8 cellular contexts compared by ENCODE assay signal in genomic region chr11:15113381-15113780, GRCh38. TPM values are rescaled to one million over a fixed set of nuclear protein-coding genes. Genes with fewer than 3 reads are reported as not detected.
A peak's percentile ranks its signal among the peaks of the same experiment; 100 is the strongest.
DNase-seq lines count a peak whose midpoint lies in the region; ATAC-seq and TF ChIP-seq lines count a peak whose summit lies in the region.

No MANE protein-coding gene starts in this region.

- WGBS in right lobe of liver (ENCODE audit: insufficient coverage, low coverage, low lambda C conversion rate, missing lambda C conversion rate) = 68% methylated on average over 4 of the region's 5 CpGs

- H3K27ac Mint-ChIP-seq in nephron (peak overlapping the region in 1 of 3 experiments; percentile 40), HFFc6 (no peak overlapping the region)

- H3K36me3 ChIP-seq in right lobe of liver = no peaks in the 10 kb centered on the region

- H3K4me1 ChIP-seq in right lobe of liver = peaks cover 0 to 10% (median 0%) of the 10 kb centered on the region in 4 donors

- intact Hi-C loops in right lobe of liver (cut with DNase I) = no loop called here

- H3K4me3 ChIP-seq in right lobe of liver = no peak overlapping the region

- H3K27ac ChIP-seq in right lobe of liver = no peak overlapping the region

- peaks cover 5% of the 10 kb centered on the region for H3K4me1 Mint-ChIP-seq in nephron
- peaks cover 9% of the 10 kb centered on the region for H3K4me1 Mint-ChIP-seq in HFFc6 (ENCODE audit: low read depth)

- H3K36me3 Mint-ChIP-seq in nephron (ENCODE audit: low read depth) = no peaks in the 10 kb centered on the region
- H3K36me3 Mint-ChIP-seq in HFFc6 (ENCODE audit: low read depth) = no peaks in the 10 kb centered on the region

- DNase-seq in NOMO-1 treated with DMSO at 0.1 percent for 48 hours (lab: John Stamatoyannopoulos, UW; ENCODE audit: unreplicated experiment) (peak; percentile 80), right lobe of liver (no peak), amniotic stem cell (lab: John Stamatoyannopoulos, UW) (no peak), HFFc6 (no peak)
- DNase-seq in stimulated activated CD4-positive, alpha-beta T cell treated with anti-CD3 and anti-CD28 coated beads, Interleukin-12 subunit alpha, Interleukin-12 subunit beta, amount 100 ng/mL, for 4 hours = no peak

- H3K9me3 ChIP-seq in right lobe of liver = no peaks in the 10 kb centered on the region

- TF ChIP-seq CTCF in nephron (IDR thresholded peaks at IDR 0.05; ENCODE audit: unreplicated experiment in 3 of 3) (no peak), right lobe of liver (IDR thresholded peaks at IDR 0.05) (no peak), HFFc6 (IDR thresholded peaks at IDR 0.05) (no peak)

- no peaks in the 10 kb centered on the region for H3K27me3 ChIP-seq in right lobe of liver

- H3K4me3 Mint-ChIP-seq in nephron (peak overlapping the region; percentile 52 to 71 (median 69)), HFFc6 (no peak overlapping the region; the same call in 1 of the 2 replicates)

- H3K27me3 Mint-ChIP-seq in nephron (ENCODE audit: low read depth) (peaks cover 52% of the 10 kb centered on the region), HFFc6 (ENCODE audit: insufficient read depth) (peaks cover 2% of the 10 kb centered on the region)

- ATAC-seq in GM19035 (IDR thresholded peaks at IDR 0.05; ENCODE audit: unreplicated experiment) = peak; percentile 88
- ATAC-seq in HG02884 (IDR thresholded peaks at IDR 0.05; ENCODE audit: unreplicated experiment) = peak; percentile 88
- ATAC-seq in right lobe of liver = no peak

- no peak for TF ChIP-seq POLR2A in right lobe of liver (IDR thresholded peaks at IDR 0.05)

- H3K9me3 Mint-ChIP-seq in nephron = peaks cover 3% of the 10 kb centered on the region
- no peaks in the 10 kb centered on the region for H3K9me3 Mint-ChIP-seq in HFFc6

RNA-seq across cellular contexts. Expression of gene INSC, which starts 1.3 kb away (rescaled TPM):
- under 1 TPM in 3 of 6 experiments, not detected in 3; 0.15 to 0.44 (median 0.43) TPM for total RNA-seq in right lobe of liver
- total RNA-seq in HFFc6 (2021; fragmentation: NEBNext Ultra II Directional; extraction: Animal tissue kit (Norgen Biotek cat#: 25700)) = under 1 TPM; 0.08 to 0.43 (median 0.16) TPM

RNA-seq across cellular contexts. Expression of gene CALCB, which starts 40.0 kb away (rescaled TPM):
- total RNA-seq in right lobe of liver = under 1 TPM in 5 of 6 experiments, not detected in 1; 0.12 to 0.86 (median 0.29) TPM
- total RNA-seq in HFFc6 (2021; fragmentation: NEBNext Ultra II Directional; extraction: Animal tissue kit (Norgen Biotek cat#: 25700)) = not detected

Comparison
In these comparisons a context has a peak if more than half of its experiments do, and no peak if none do; other contexts are left out.
1. ATAC-seq: peak in GM19035 (single experiment) and HG02884 (single experiment); none in right lobe of liver (0 of 4).